ENCODE assay signal across 7 cellular contexts in the genomic region with DNA sequence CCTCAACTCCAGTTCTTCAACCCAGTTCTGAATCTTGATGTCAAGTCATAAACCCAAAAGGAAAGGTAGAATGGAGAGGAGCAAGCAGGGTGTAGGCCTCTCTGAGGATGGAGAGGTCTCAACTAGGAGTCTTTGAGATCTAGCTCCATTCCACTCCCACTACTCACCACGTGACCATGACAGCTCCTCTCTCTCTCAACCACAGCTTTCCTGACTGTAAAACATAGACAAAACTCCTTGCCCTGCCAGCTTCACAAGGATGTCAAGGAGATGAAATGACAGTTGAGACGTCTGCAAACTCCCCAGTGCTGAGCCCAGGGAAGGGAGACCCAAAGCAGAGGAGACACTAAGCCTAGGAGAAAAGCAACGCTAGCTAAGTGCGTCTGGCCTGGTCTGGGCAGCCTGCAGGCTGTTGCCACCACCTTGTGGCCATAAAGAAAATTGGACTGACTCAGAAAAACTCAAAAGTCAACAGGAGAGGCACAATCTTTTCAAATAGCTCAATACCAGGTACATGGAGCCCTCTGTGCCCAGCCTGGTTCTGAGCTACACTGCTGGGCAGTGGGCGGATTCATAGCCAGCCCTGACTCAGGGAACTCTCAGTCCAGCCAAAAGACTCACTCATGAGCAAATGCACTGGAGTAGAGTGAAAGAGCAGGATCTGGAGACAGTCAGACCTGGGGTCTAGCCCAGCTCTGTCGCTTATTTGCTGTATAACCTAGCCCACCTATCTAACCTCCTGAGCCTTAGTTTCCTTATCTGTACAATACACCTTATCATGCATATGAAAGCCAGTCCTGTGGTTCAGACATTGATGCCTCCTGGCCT. TPM values are rescaled to one million over a fixed set of nuclear protein-coding genes. Genes with fewer than 3 reads are reported as not detected.
DNase-seq lines count a peak whose midpoint lies in the region; ATAC-seq, FAIRE-seq and TF ChIP-seq lines count a peak whose summit lies in the region.

No MANE protein-coding gene starts in this region.

- H2AFZ ChIP-seq in K562 (ENCODE audit: low read depth, low read length): peak overlapping the region; percentile 69; the same call in 1 of the 2 replicates

- BruUV-seq in K562 (replicated peaks; lab: Mats Ljungman, UMichigan): no TSS peak

- no peak for TF ChIP-seq POLR2A in K562 (conservative IDR thresholded peaks at IDR 0.05)

- H3K4me3 ChIP-seq in DOHH2 (ENCODE audit: low read length) (no peak overlapping the region), K562 (no peak overlapping the region)

- ATAC-seq in K562 (peak; percentile 60), HG03439 (IDR thresholded peaks at IDR 0.05; ENCODE audit: unreplicated experiment) (no peak)

- TF ChIP-seq CTCF in DOHH2 (IDR thresholded peaks at IDR 0.05; ENCODE audit: low read depth, low read length, poor library complexity, severe bottlenecking): peak; percentile 84
- peak; percentile 90 to 93 (median 92) for TF ChIP-seq CTCF in K562 (IDR thresholded peaks at IDR 0.05 in 2 of 3, conservative IDR thresholded peaks at IDR 0.05 in 1 of 3; ENCODE audit: insufficient read depth in 2 of 3, low read depth in 1 of 3, low read length in 3 of 3)

- H3K36me3 ChIP-seq in DOHH2 (ENCODE audit: control insufficient read depth, low read length) (peaks cover 11% of the 10 kb centered on the region; the same call in 1 of the 2 replicates), K562 (ENCODE audit: control insufficient read depth, insufficient read depth, low read length) (peaks cover 50% of the 10 kb centered on the region)

- 29% methylated on average over 6 of the region's 6 CpGs for WGBS in K562 (ENCODE audit: insufficient coverage, low coverage, missing lambda C conversion rate)

- H3K9me3 ChIP-seq in DOHH2 (ENCODE audit: control insufficient read depth, insufficient read depth, low read length): no peaks in the 10 kb centered on the region
- no peaks in the 10 kb centered on the region; the same call in 1 of the 2 replicates for H3K9me3 ChIP-seq in K562 (replicated peaks; ENCODE audit: control insufficient read depth, insufficient read depth, low read depth, low read length)

- H3K27ac ChIP-seq in DOHH2 (ENCODE audit: low read depth, low read length) (no peak overlapping the region), K562 (ENCODE audit: extremely low read depth, low read depth, low read length) (no peak overlapping the region; the same call in 2 of the 3 replicates)

- POLR2A ChIA-PET in K562 (lab: Yijun Ruan, JAX): interaction anchor here (0.7 to 1.5 kb wide), 11 partner anchors 9 to 417 kb away, joined by 3 to 5 read pairs (median 4); no protein-coding TSS in a partner anchor

- peak; percentile 81 for FAIRE-seq in K562 (lab: Jason Lieb, UNC)

- peak overlapping the region in 1 of 2 experiments; percentile 26; a peak in 2 of 4 replicates for H3K9ac ChIP-seq in K562 (ENCODE audit: insufficient read depth in 1 of 2, low read depth in 2 of 2, low read length in 2 of 2)

- DNase-seq in KG1 (lab: John Stamatoyannopoulos, UW): peak; percentile 61
- peak; percentile 77 for DNase-seq in SK-N-DZ (ENCODE audit: low spot score)
- DNase-seq in K562 (ENCODE audit: extremely low read depth in 1 of 4, low spot score in 3 of 4): peak; percentile 57 to 73 (median 62)
- DNase-seq in iPS-NIHi7 (ENCODE audit: extremely low spot score): peak; percentile 76
- DNase-seq in stimulated activated CD4-positive, alpha-beta T cell treated with anti-CD3 and anti-CD28 coated beads, Interleukin-15, amount 100 ng/mL, for 48 hours (ENCODE audit: low read depth in 2 of 2): peak; percentile 14 to 22

- no peaks in the 10 kb centered on the region for H3K9me2 ChIP-seq in DOHH2 (replicated peaks; ENCODE audit: control insufficient read depth, low read length)

- no peaks in the 10 kb centered on the region for H3K27me3 ChIP-seq in DOHH2 (ENCODE audit: control insufficient read depth, low read length)
- H3K27me3 ChIP-seq in K562 (ENCODE audit: control insufficient read depth in 2 of 2, insufficient read depth in 2 of 2, low read length in 2 of 2): no peaks in the 10 kb centered on the region

- no peaks in the 10 kb centered on the region for H3F3A ChIP-seq in DOHH2 (ENCODE audit: control insufficient read depth, insufficient read depth)

- in situ Hi-C loops in K562 (cut with MboI): loop anchor here (5.0 to 25.0 kb wide), 2 partner anchors 404 to 844 kb away; a partner anchor contains a TSS

- H4K20me1 ChIP-seq in DOHH2 (ENCODE audit: control insufficient read depth, insufficient read depth, low read depth, low read length): peaks cover 3% of the 10 kb centered on the region; the same call in 1 of the 2 replicates
- H4K20me1 ChIP-seq in K562 (replicated peaks; ENCODE audit: control insufficient read depth, insufficient read depth, low read length): 0 out of 2 replicates have a peak, but pooled peaks cover 7% of the 10 kb centered on the region

- CTCF ChIA-PET in K562 (lab: Yijun Ruan, JAX; ENCODE audit: low intra/inter-chr PET ratio): interaction anchor here (0.6 to 2.4 kb wide), 9 partner anchors 16 to 634 kb away, joined by 3 to 17 read pairs (median 3); no protein-coding TSS in a partner anchor

- intact Hi-C loops in K562 (cut with micrococcal nuclease): loop anchor here (1.0 to 10.0 kb wide), 7 partner anchors 79 to 636 kb away; a partner anchor contains a TSS

- H3K9me1 ChIP-seq in K562 (ENCODE audit: control insufficient read depth, insufficient read depth, low read length): no peaks in the 10 kb centered on the region

- H3K79me2 ChIP-seq in DOHH2 (ENCODE audit: control insufficient read depth, low read length) (peaks cover 6% of the 10 kb centered on the region; the same call in 1 of the 2 replicates), K562 (ENCODE audit: control insufficient read depth, insufficient read depth, low read length) (peaks cover 36% of the 10 kb centered on the region)

- peak; percentile 76 to 91 for TF ChIP-seq RAD21 in K562 (CRISPR knock-in tag; conservative IDR thresholded peaks at IDR 0.05 in 1 of 2, IDR thresholded peaks at IDR 0.05 in 1 of 2)

- H3K4me2 ChIP-seq in DOHH2 (ENCODE audit: low read length) (peak overlapping the region; percentile 35), K562 (ENCODE audit: insufficient read depth, low read length) (peak overlapping the region; percentile 42)

- peaks cover 32% of the 10 kb centered on the region for H3K4me1 ChIP-seq in DOHH2 (ENCODE audit: control insufficient read depth, low read length)
- peaks cover 8 to 17% of the 10 kb centered on the region in 2 experiments; a peak in 4 of 5 replicates for H3K4me1 ChIP-seq in K562 (replicated peaks in 1 of 2; ENCODE audit: control insufficient read depth in 2 of 2, insufficient read depth in 2 of 2, low read length in 2 of 2)

- TF ChIP-seq EP300 in K562 (IDR thresholded peaks at IDR 0.05; ENCODE audit: low read length): no peak

TF ChIP-seq in K562, 482 proteins besides CTCF, POLR2A, EP300 and RAD21 (continues in another document):
- TF ChIP-seq SAFB (IDR thresholded peaks at IDR 0.05; ENCODE audit: borderline replicate concordance, low read depth, low read length): no peak

RNA-seq across cellular contexts. Expression of a gene that starts 3.4 kb away (rescaled TPM):
- 103 and 118 TPM in 2 replicates for polyA plus RNA-seq in SK-N-DZ (2014; cell fraction: cytosol; rRNA removed)
- 68.5 and 69.8 TPM in 2 replicates for polyA plus RNA-seq in SK-N-DZ (2014; cell fraction: nucleus; rRNA removed)
- total RNA-seq in K562 (2011; cell fraction: chromatin; rRNA removed; ENCODE audit: low replicate concordance): 60.7 and 66.5 TPM in 2 replicates
- total RNA-seq in K562 (2011; cell fraction: nucleolus; rRNA removed): 35.2 and 50.7 TPM in 2 replicates
- 48.4 and 54.5 TPM in 2 replicates for total RNA-seq in K562 (2011; cell fraction: nucleoplasm; rRNA removed)
- total RNA-seq in K562 (2014; rRNA removed) (40.1 and 41.7 TPM in 2 replicates), K562 (2014; rRNA removed; fragmentation: Illumina TruSeq; extraction: Trizol) (27.7 and 28.6 TPM in 2 replicates), K562 (2015; rRNA removed; fragmentation: Illumina TruSeq; extraction: Trizol) (23.5 and 23.7 TPM in 2 replicates), K562 (2021) (42.2 and 42.3 TPM in 2 replicates)
- polyA plus RNA-seq in K562 (2011; rRNA removed) (32.2 and 36.1 TPM in 2 replicates), K562 (2014; fragmentation: Illumina TruSeq; extraction: Trizol) (25.7 and 32.0 TPM in 2 replicates), K562 (2014; fragmentation: Nextera tagmentation; extraction: Ambion mirVana) (1 to 10 TPM; 6.5 to 9.3 TPM), K562 (2014; rRNA removed) (17.3 and 18.4 TPM in 2 replicates)
- polyA plus RNA-seq in K562 (2011; cell fraction: cytosol; rRNA removed): 24.9 and 27.5 TPM in 2 replicates
- polyA plus RNA-seq in K562 (2011; cell fraction: nucleus; rRNA removed): 43.1 and 64.0 TPM in 2 replicates
- polyA plus RNA-seq in K562 (2012): 10.8 and 25.3 TPM in 2 replicates
- 88.8 and 89.3 TPM in 2 replicates for polyA minus RNA-seq in K562 (2011; rRNA and poly(A)+ RNA removed)
- 32.7 and 33.3 TPM in 2 replicates for polyA minus RNA-seq in K562 (2011; cell fraction: cytosol; rRNA and poly(A)+ RNA removed)
- polyA minus RNA-seq in K562 (2011; cell fraction: nucleus; rRNA and poly(A)+ RNA removed): 18.7 and 37.4 TPM in 2 replicates

Comparison
In these comparisons a context has a peak if more than half of its experiments do, and no peak if none do; other contexts are left out.
1. DNase-seq: peak in every context shown above with its lines; median percentile 77 in SK-N-DZ; 76 in iPS-NIHi7; 62 in K562; 61 in KG1; 18 in stimulated activated CD4-positive, alpha-beta T cell treated with anti-CD3 and anti-CD28 coated beads, Interleukin-15, amount 100 ng/mL, for 48 hours.